8 cellular contexts compared by ENCODE assay signal in the genomic region with DNA sequence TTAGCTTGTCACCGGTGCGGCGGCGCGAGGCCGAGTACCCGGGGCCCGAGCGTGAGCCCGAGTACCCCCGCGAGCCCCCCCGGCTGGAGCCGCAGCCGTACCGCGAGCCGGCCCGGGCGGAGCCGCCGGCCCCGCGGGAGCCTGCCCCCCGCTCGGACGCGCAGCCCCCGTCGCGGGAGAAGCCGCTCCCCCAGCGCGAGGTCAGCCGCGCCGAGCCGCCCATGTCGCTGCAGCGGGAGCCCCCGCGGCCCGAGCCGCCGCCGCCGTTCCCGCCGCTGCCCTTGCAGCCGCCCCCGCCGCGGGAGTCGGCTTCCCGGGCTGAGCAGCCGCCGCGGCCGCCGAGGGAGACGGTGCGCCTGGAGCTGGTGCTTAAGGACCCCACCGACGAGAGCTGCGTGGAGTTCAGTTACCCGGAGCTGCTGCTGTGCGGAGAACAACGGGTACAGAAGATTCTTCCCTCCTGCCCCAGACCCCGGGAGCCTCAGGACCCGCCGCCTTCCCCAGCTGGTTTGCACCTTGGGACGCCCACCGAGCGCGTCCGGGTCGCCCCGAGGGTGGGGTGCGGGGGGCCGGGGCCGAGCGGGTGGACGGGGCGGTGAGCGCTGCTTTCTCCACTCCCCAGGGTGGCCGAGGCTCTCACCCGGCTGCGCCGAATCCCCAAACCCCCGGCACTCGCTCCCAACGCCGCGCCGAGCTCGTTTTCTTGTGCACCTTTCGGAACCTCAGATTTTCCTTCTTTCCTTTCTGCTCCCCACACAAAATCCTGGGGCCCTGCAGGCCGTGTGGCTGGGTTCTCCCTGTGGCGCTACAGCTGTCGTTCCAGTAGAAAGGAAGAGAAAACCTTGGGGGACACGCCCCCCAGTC. TPM values are rescaled to one million over a fixed set of nuclear protein-coding genes. Genes with fewer than 3 reads are reported as not detected.
A peak's percentile ranks its signal among the peaks of the same experiment; 100 is the strongest.
DNase-seq lines count a peak whose midpoint lies in the region; ATAC-seq and TF ChIP-seq lines count a peak whose summit lies in the region.

No MANE protein-coding gene starts in this region.

- H3K36me3 ChIP-seq in kidney epithelial cell (ENCODE audit: control insufficient read depth, insufficient read depth, low read length): no peaks in the 10 kb centered on the region

- H3K27me3 ChIP-seq in kidney epithelial cell (ENCODE audit: control insufficient read depth, insufficient read depth, low read length): no peaks in the 10 kb centered on the region

- TF ChIP-seq CTCF in cardiac fibroblast (IDR thresholded peaks at IDR 0.05; ENCODE audit: low read depth, low read length) (no peak), kidney epithelial cell (IDR thresholded peaks at IDR 0.05; ENCODE audit: insufficient read depth, low read length, poor library complexity, severe bottlenecking) (no peak)

- ATAC-seq in GM19467 (IDR thresholded peaks at IDR 0.05; ENCODE audit: unreplicated experiment): peak; percentile 6
- peak; percentile 35 for ATAC-seq in HG03571 (IDR thresholded peaks at IDR 0.05; ENCODE audit: unreplicated experiment)

- H3K4me3 ChIP-seq in cardiac fibroblast (replicated peaks in 1 of 2; ENCODE audit: low read depth in 2 of 2, low read length in 2 of 2) (peak overlapping the region; percentile 97 to 100), kidney epithelial cell (ENCODE audit: low read depth, low read length) (peak overlapping the region; percentile 88)

- peak; percentile 73 for DNase-seq in DMS53 (lab: John Stamatoyannopoulos, UW)
- DNase-seq in T-helper 9 cell: peak; percentile 15
- DNase-seq in cardiac fibroblast (ENCODE audit: low read depth in 2 of 2): peak in 1 of 2 donors; percentile 35
- DNase-seq in kidney epithelial cell (ENCODE audit: low read depth): no peak
- peak; percentile 23 to 33 for DNase-seq in stimulated activated CD4-positive, alpha-beta T cell treated with anti-CD3 and anti-CD28 coated beads, Interleukin-2, amount 100 ng/mL, for 24 hours
- DNase-seq in NK-92 treated with Interleukin-12 subunit alpha and Interleukin-12 subunit beta, amount 100 ng/mL, for 24 hours (lab: John Stamatoyannopoulos, UW): no peak

RNA-seq across cellular contexts. Expression of a gene that starts 0.7 kb away (rescaled TPM):
- 6.0 and 7.4 TPM in 2 replicates for total RNA-seq in kidney epithelial cell

Comparison
In these comparisons a context has a peak if more than half of its experiments do, and no peak if none do; other contexts are left out.
1. DNase-seq: peak in DMS53 (single experiment), T-helper 9 cell (single experiment) and stimulated activated CD4-positive, alpha-beta T cell treated with anti-CD3 and anti-CD28 coated beads, Interleukin-2, amount 100 ng/mL, for 24 hours (2 of 2); none in kidney epithelial cell (single experiment) and NK-92 treated with Interleukin-12 subunit alpha and Interleukin-12 subunit beta, amount 100 ng/mL, for 24 hours (single experiment).